1 cellular context compared by ENCODE assay signal in genomic region chr10:126501828-126502227, GRCh38.
TF ChIP-seq lines count a peak whose summit lies in the region.

No MANE protein-coding gene starts in this region.

TF ChIP-seq in HepG2, 621 proteins besides CTCF, POLR2A, EP300 and RAD21 (continued from another document):
- TF ChIP-seq ETV5 (CRISPR knock-in tag; IDR thresholded peaks at IDR 0.05; ENCODE audit: borderline replicate concordance) (no peak), ZKSCAN8 (CRISPR knock-in tag; IDR thresholded peaks at IDR 0.05; ENCODE audit: borderline replicate concordance) (no peak), ZNF33B (CRISPR knock-in tag; IDR thresholded peaks at IDR 0.05) (no peak), LCORL (IDR thresholded peaks at IDR 0.05) (no peak), LCORL (CRISPR knock-in tag; IDR thresholded peaks at IDR 0.05) (no peak), ZMAT5 (CRISPR knock-in tag; IDR thresholded peaks at IDR 0.05; ENCODE audit: borderline replicate concordance, low read depth) (no peak), ONECUT2 (CRISPR knock-in tag; IDR thresholded peaks at IDR 0.05) (no peak), ZNF576 (CRISPR knock-in tag; IDR thresholded peaks at IDR 0.05) (no peak), ZNF580 (CRISPR knock-in tag; IDR thresholded peaks at IDR 0.05; ENCODE audit: borderline replicate concordance, low read depth) (no peak), ZFP37 (CRISPR knock-in tag; IDR thresholded peaks at IDR 0.05; ENCODE audit: borderline replicate concordance) (no peak), ZNF784 (CRISPR knock-in tag; IDR thresholded peaks at IDR 0.05; ENCODE audit: borderline replicate concordance) (no peak), NFATC3 (CRISPR knock-in tag; IDR thresholded peaks at IDR 0.05) (no peak), PTBP1 (IDR thresholded peaks at IDR 0.05; ENCODE audit: low read depth, low read length, poor library complexity, severe bottlenecking) (no peak), GATAD1 (CRISPR knock-in tag; IDR thresholded peaks at IDR 0.05) (no peak), NFIC (IDR thresholded peaks at IDR 0.05; ENCODE audit: low read length) (no peak), ZNF556 (CRISPR knock-in tag; IDR thresholded peaks at IDR 0.05; ENCODE audit: borderline replicate concordance) (no peak)
TF ChIP-seq in HepG2: peak in this region for 0.
